1 cellular context compared by ENCODE assay signal in the genomic region with DNA sequence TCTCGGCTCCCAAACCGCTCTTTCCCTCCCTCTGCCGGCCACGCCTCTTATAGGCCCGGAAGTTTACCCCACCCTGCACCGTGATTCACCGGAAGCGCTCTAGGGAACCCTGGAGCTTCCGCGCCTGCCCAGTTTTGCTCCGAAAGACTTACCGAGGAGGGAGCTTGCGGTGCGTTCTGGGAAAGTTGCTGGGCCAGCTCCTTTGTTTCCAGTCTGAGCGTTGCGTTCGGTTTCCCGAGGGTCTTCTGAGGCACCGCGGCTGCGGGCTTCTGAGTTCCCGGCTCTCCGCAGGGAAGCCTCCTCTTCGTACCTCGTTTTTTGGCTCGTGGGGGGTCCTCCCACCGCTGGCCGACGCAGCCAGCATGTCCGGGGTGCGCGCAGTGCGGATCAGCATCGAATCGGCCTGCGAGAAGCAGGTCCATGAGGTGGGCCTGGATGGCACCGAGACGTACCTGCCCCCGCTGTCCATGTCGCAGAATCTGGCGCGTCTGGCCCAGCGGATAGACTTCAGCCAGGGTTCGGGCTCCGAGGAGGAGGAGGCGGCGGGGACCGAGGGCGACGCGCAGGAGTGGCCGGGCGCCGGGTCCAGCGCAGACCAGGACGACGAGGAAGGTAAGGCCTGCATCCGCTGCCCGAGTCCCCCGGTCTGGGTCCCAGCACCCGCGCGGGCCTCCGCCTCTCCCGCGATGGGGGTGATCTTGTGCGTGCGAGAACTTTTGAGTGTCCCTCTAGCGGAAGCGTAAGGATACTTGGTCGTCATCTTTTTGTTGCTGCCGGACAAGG.
TF ChIP-seq lines count a peak whose summit lies in the region.

A gene with protein sequence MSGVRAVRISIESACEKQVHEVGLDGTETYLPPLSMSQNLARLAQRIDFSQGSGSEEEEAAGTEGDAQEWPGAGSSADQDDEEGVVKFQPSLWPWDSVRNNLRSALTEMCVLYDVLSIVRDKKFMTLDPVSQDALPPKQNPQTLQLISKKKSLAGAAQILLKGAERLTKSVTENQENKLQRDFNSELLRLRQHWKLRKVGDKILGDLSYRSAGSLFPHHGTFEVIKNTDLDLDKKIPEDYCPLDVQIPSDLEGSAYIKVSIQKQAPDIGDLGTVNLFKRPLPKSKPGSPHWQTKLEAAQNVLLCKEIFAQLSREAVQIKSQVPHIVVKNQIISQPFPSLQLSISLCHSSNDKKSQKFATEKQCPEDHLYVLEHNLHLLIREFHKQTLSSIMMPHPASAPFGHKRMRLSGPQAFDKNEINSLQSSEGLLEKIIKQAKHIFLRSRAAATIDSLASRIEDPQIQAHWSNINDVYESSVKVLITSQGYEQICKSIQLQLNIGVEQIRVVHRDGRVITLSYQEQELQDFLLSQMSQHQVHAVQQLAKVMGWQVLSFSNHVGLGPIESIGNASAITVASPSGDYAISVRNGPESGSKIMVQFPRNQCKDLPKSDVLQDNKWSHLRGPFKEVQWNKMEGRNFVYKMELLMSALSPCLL (plus strand): TSS at position 131 of the 783 bp plus-strand sequence. CDS start 232 bp downstream, at position 363.

TF ChIP-seq in HepG2, 621 proteins besides CTCF, POLR2A, EP300 and RAD21 (continued from another document and continues in another):
- TF ChIP-seq, protein P1, sequence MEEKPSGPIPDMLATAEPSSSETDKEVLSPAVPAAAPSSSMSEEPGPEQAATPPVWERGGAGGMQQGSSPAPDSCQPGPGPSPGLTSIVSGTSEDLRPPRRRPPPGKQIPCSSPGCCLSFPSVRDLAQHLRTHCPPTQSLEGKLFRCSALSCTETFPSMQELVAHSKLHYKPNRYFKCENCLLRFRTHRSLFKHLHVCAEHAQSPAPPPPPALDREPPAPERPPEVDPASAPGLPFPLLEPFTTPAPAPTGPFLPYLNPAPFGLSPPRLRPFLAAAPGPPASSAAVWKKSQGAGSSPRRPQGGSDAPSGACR (CRISPR knock-in tag; IDR thresholded peaks at IDR 0.05), result peak; percentile 76; the same call in 1 of the 2 replicates
- TF ChIP-seq, protein P2, sequence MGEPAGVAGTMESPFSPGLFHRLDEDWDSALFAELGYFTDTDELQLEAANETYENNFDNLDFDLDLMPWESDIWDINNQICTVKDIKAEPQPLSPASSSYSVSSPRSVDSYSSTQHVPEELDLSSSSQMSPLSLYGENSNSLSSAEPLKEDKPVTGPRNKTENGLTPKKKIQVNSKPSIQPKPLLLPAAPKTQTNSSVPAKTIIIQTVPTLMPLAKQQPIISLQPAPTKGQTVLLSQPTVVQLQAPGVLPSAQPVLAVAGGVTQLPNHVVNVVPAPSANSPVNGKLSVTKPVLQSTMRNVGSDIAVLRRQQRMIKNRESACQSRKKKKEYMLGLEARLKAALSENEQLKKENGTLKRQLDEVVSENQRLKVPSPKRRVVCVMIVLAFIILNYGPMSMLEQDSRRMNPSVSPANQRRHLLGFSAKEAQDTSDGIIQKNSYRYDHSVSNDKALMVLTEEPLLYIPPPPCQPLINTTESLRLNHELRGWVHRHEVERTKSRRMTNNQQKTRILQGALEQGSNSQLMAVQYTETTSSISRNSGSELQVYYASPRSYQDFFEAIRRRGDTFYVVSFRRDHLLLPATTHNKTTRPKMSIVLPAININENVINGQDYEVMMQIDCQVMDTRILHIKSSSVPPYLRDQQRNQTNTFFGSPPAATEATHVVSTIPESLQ (CRISPR knock-in tag; conservative IDR thresholded peaks at IDR 0.05), result no peak
- TF ChIP-seq ZNF317 (CRISPR knock-in tag; IDR thresholded peaks at IDR 0.05) (peak; percentile 78; the same call in 1 of the 2 replicates), ZNF605 (CRISPR knock-in tag; IDR thresholded peaks at IDR 0.05) (peak; percentile 27), HNRNPLL (IDR thresholded peaks at IDR 0.05; ENCODE audit: low read depth, low read length, poor library complexity, severe bottlenecking) (peak; percentile 84), CHCHD3 (CRISPR knock-in tag; IDR thresholded peaks at IDR 0.05) (peak; percentile 85; the same call in 1 of the 2 replicates), ZNF484 (CRISPR knock-in tag; IDR thresholded peaks at IDR 0.05; ENCODE audit: borderline replicate concordance, low read depth) (no peak), XBP1 (CRISPR knock-in tag; IDR thresholded peaks at IDR 0.05) (0 out of 2 replicates have a peak, but pooled peaks have one; percentile 51), RFXAP (CRISPR knock-in tag; IDR thresholded peaks at IDR 0.05; ENCODE audit: borderline replicate concordance) (peak; percentile 55), PHF20 (CRISPR knock-in tag; IDR thresholded peaks at IDR 0.05) (peak; percentile 82), ZNF446 (CRISPR knock-in tag; IDR thresholded peaks at IDR 0.05) (peak; percentile 35; the same call in 1 of the 2 replicates), MATR3 (CRISPR knock-in tag; IDR thresholded peaks at IDR 0.05) (no peak), ZFY (CRISPR knock-in tag; IDR thresholded peaks at IDR 0.05) (peak; percentile 91), ONECUT2 (CRISPR knock-in tag; IDR thresholded peaks at IDR 0.05) (0 out of 2 replicates have a peak, but pooled peaks have one; percentile 27), ZNF143 (CRISPR knock-in tag; IDR thresholded peaks at IDR 0.05) (peak; percentile 79), RBFOX2 (IDR thresholded peaks at IDR 0.05; ENCODE audit: low read depth, low read length) (peak; percentile 87), ZNF225 (CRISPR knock-in tag; IDR thresholded peaks at IDR 0.05) (peak; percentile 74; the same call in 1 of the 2 replicates), MEF2D (CRISPR knock-in tag; IDR thresholded peaks at IDR 0.05) (peak; percentile 90), FOXA1 (IDR thresholded peaks at IDR 0.05) (no peak), FOXA1 (CRISPR knock-in tag; IDR thresholded peaks at IDR 0.05) (0 out of 2 replicates have a peak, but pooled peaks have one; percentile 3), SUZ12 (IDR thresholded peaks at IDR 0.05; ENCODE audit: low read depth, low read length) (no peak), ZNF430 (CRISPR knock-in tag; IDR thresholded peaks at IDR 0.05) (peak; percentile 23; the same call in 1 of the 2 replicates), CREM (IDR thresholded peaks at IDR 0.05) (peak; percentile 66), CREM (CRISPR knock-in tag; IDR thresholded peaks at IDR 0.05) (no peak), ZNF12 (CRISPR knock-in tag; IDR thresholded peaks at IDR 0.05) (0 out of 2 replicates have a peak, but pooled peaks have one; percentile 21), GATAD1 (CRISPR knock-in tag; IDR thresholded peaks at IDR 0.05) (peak; percentile 82), ZNF678 (CRISPR knock-in tag; IDR thresholded peaks at IDR 0.05) (no peak), ELF4 (CRISPR knock-in tag; IDR thresholded peaks at IDR 0.05; ENCODE audit: borderline replicate concordance) (peak; percentile 44; the same call in 1 of the 2 replicates), ATF7-NPFF (CRISPR knock-in tag; IDR thresholded peaks at IDR 0.05; ENCODE audit: low read depth) (no peak), CBX5 (CRISPR knock-in tag; IDR thresholded peaks at IDR 0.05; ENCODE audit: borderline replicate concordance) (peak; percentile 38; the same call in 1 of the 2 replicates), ZNF768 (CRISPR knock-in tag; IDR thresholded peaks at IDR 0.05) (peak; percentile 67; the same call in 1 of the 2 replicates), FOXK1 (CRISPR knock-in tag; IDR thresholded peaks at IDR 0.05; ENCODE audit: borderline replicate concordance, low read depth) (peak; percentile 86; the same call in 1 of the 2 replicates), DNMT1 (CRISPR knock-in tag; IDR thresholded peaks at IDR 0.05) (no peak), ZNF33B (CRISPR knock-in tag; IDR thresholded peaks at IDR 0.05) (no peak), ZNF383 (CRISPR knock-in tag; IDR thresholded peaks at IDR 0.05; ENCODE audit: borderline replicate concordance) (no peak), ZSCAN30 (CRISPR knock-in tag; IDR thresholded peaks at IDR 0.05) (0 out of 2 replicates have a peak, but pooled peaks have one; percentile 43), ZNF563 (CRISPR knock-in tag; IDR thresholded peaks at IDR 0.05) (peak; percentile 76; the same call in 1 of the 2 replicates), ZNF121 (CRISPR knock-in tag; IDR thresholded peaks at IDR 0.05) (0 out of 2 replicates have a peak, but pooled peaks have one; percentile 14), TCF7 (IDR thresholded peaks at IDR 0.05; ENCODE audit: low read depth) (no peak), TBP (CRISPR knock-in tag; IDR thresholded peaks at IDR 0.05) (no peak), ZNF572 (CRISPR knock-in tag; IDR thresholded peaks at IDR 0.05) (no peak; the same call in 1 of the 2 replicates), IKZF4 (CRISPR knock-in tag; IDR thresholded peaks at IDR 0.05; ENCODE audit: borderline replicate concordance, low read depth, not compliant biosample characterization) (no peak), PRMT3 (CRISPR knock-in tag; IDR thresholded peaks at IDR 0.05; ENCODE audit: borderline replicate concordance, low read depth) (no peak), ZNF878 (CRISPR knock-in tag; IDR thresholded peaks at IDR 0.05) (no peak), NR2F2 (IDR thresholded peaks at IDR 0.05; ENCODE audit: borderline replicate concordance, low read depth) (0 out of 2 replicates have a peak, but pooled peaks have one; percentile 42), RXRA (CRISPR knock-in tag; IDR thresholded peaks at IDR 0.05) (peak; percentile 50; the same call in 1 of the 2 replicates), HOXA3 (CRISPR knock-in tag; IDR thresholded peaks at IDR 0.05) (peak; percentile 61; the same call in 1 of the 2 replicates), IRF2 (CRISPR knock-in tag; IDR thresholded peaks at IDR 0.05) (peak; percentile 67; the same call in 1 of the 2 replicates)
- TF ChIP-seq, protein P3, sequence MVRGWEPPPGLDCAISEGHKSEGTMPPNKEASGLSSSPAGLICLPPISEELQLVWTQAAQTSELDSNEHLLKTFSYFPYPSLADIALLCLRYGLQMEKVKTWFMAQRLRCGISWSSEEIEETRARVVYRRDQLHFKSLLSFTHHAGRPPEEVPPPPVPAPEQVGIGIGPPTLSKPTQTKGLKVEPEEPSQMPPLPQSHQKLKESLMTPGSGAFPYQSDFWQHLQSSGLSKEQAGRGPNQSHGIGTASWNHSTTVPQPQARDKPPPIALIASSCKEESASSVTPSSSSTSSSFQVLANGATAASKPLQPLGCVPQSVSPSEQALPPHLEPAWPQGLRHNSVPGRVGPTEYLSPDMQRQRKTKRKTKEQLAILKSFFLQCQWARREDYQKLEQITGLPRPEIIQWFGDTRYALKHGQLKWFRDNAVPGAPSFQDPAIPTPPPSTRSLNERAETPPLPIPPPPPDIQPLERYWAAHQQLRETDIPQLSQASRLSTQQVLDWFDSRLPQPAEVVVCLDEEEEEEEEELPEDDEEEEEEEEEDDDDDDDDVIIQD (CRISPR knock-in tag; IDR thresholded peaks at IDR 0.05; ENCODE audit: low read depth), result peak; percentile 34; the same call in 1 of the 2 replicates
- TF ChIP-seq, protein P4, sequence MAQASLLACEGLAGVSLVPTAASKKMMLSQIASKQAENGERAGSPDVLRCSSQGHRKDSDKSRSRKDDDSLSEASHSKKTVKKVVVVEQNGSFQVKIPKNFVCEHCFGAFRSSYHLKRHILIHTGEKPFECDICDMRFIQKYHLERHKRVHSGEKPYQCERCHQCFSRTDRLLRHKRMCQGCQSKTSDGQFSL (CRISPR knock-in tag; IDR thresholded peaks at IDR 0.05), result no peak; the same call in 1 of the 2 replicates
- TF ChIP-seq, protein P5, sequence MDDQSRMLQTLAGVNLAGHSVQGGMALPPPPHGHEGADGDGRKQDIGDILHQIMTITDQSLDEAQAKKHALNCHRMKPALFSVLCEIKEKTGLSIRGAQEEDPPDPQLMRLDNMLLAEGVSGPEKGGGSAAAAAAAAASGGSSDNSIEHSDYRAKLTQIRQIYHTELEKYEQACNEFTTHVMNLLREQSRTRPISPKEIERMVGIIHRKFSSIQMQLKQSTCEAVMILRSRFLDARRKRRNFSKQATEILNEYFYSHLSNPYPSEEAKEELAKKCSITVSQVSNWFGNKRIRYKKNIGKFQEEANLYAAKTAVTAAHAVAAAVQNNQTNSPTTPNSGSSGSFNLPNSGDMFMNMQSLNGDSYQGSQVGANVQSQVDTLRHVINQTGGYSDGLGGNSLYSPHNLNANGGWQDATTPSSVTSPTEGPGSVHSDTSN (CRISPR knock-in tag; IDR thresholded peaks at IDR 0.05; ENCODE audit: borderline replicate concordance), result no peak
- TF ChIP-seq, protein P6, sequence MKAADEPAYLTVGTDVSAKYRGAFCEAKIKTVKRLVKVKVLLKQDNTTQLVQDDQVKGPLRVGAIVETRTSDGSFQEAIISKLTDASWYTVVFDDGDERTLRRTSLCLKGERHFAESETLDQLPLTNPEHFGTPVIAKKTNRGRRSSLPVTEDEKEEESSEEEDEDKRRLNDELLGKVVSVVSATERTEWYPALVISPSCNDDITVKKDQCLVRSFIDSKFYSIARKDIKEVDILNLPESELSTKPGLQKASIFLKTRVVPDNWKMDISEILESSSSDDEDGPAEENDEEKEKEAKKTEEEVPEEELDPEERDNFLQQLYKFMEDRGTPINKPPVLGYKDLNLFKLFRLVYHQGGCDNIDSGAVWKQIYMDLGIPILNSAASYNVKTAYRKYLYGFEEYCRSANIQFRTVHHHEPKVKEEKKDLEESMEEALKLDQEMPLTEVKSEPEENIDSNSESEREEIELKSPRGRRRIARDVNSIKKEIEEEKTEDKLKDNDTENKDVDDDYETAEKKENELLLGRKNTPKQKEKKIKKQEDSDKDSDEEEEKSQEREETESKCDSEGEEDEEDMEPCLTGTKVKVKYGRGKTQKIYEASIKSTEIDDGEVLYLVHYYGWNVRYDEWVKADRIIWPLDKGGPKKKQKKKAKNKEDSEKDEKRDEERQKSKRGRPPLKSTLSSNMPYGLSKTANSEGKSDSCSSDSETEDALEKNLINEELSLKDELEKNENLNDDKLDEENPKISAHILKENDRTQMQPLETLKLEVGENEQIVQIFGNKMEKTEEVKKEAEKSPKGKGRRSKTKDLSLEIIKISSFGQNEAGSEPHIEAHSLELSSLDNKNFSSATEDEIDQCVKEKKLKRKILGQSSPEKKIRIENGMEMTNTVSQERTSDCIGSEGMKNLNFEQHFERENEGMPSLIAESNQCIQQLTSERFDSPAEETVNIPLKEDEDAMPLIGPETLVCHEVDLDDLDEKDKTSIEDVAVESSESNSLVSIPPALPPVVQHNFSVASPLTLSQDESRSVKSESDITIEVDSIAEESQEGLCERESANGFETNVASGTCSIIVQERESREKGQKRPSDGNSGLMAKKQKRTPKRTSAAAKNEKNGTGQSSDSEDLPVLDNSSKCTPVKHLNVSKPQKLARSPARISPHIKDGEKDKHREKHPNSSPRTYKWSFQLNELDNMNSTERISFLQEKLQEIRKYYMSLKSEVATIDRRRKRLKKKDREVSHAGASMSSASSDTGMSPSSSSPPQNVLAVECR (CRISPR knock-in tag; IDR thresholded peaks at IDR 0.05; ENCODE audit: borderline replicate concordance), result peak; percentile 93
- TF ChIP-seq, protein P7, sequence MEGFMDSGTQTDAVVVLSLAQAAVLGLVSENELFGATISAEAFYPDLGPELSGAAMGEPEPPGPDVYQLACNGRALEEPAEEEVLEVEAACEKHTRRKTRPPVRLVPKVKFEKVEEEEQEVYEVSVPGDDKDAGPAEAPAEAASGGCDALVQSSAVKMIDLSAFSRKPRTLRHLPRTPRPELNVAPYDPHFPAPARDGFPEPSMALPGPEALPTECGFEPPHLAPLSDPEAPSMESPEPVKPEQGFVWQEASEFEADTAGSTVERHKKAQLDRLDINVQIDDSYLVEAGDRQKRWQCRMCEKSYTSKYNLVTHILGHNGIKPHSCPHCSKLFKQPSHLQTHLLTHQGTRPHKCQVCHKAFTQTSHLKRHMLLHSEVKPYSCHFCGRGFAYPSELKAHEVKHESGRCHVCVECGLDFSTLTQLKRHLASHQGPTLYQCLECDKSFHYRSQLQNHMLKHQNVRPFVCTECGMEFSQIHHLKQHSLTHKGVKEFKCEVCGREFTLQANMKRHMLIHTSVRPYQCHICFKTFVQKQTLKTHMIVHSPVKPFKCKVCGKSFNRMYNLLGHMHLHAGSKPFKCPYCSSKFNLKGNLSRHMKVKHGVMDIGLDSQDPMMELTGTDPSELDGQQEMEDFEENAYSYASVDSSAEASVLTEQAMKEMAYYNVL (CRISPR knock-in tag; IDR thresholded peaks at IDR 0.05; ENCODE audit: borderline replicate concordance), result peak; percentile 49; the same call in 1 of the 2 replicates
